In genomic region chr4:140223056-140223810, GRCh38 we compare ENCODE assay signal across 1 cellular context.
TF ChIP-seq lines count a peak whose summit lies in the region.

No MANE protein-coding gene starts in this region.

TF ChIP-seq in HCT116, 20 proteins besides CTCF, POLR2A, EP300 and RAD21 (continued from another document):
- TF ChIP-seq ZBTB33 (IDR thresholded peaks at IDR 0.05; ENCODE audit: extremely low read depth, insufficient replicate concordance, low read length) (no peak), ZFX (IDR thresholded peaks at IDR 0.05) (no peak), JUND (IDR thresholded peaks at IDR 0.05) (0 out of 2 replicates have a peak, but pooled peaks have one; percentile 11)
- TF ChIP-seq, protein P1, sequence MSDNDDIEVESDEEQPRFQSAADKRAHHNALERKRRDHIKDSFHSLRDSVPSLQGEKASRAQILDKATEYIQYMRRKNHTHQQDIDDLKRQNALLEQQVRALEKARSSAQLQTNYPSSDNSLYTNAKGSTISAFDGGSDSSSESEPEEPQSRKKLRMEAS (IDR thresholded peaks at IDR 0.05): no peak
